Comparison of ENCODE assay signal across 8 cellular contexts in the genomic region with DNA sequence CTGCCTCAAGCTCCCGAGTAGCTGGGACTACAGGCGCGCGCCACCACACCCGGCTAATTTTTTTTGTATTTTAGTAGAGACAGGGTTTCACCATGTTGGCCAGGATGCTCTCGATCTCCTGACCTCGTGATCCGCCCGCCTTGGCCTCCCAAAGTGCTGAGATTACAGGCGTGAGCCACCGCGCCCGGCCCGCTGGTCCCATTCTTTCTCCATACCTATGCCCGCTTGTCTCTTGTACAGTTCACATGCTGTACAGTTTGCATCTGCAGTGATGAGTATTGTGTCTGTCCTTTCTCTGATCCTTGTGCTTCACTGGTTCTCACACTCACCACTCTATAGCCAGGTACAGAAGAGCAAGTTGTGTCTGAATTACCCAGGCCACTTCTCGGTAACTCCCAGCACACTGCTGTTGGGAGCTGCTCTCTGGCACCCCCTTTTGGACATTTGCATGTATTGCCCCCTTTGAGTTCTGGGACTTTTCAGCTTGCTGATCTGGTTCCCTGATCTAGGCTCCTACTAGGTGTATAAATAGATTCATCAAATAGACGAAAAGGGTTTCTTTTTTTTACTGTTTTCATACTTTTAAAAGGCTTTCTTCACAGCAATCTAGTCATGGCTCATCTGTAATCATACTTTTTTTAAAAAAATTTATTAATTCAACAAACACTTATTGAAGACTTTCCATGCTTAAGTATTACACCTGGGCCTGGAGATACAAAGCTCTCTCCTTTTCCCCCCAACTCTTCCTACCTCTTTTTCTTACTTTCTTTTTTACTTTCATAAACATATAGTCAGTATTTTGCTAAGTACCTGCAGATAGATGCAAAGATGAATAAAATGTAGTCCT. TPM values are rescaled to one million over a fixed set of nuclear protein-coding genes. Genes with fewer than 3 reads are reported as not detected.
DNase-seq lines count a peak whose midpoint lies in the region; ATAC-seq, FAIRE-seq and TF ChIP-seq lines count a peak whose summit lies in the region.

No MANE protein-coding gene starts in this region.

- peak; percentile 91 for TF ChIP-seq CTCF in GM12873 (IDR thresholded peaks at IDR 0.05; ENCODE audit: insufficient read depth, low read depth, low read length, missing control alignments)
- TF ChIP-seq CTCF in HepG2 (CRISPR knock-in tag; IDR thresholded peaks at IDR 0.05) = peak; percentile 85

- 63% methylated on average over 17 of the region's 17 CpGs for WGBS in HepG2 (ENCODE audit: low lambda C conversion rate)

- FAIRE-seq in HepG2 (lab: Jason Lieb, UNC) = peak; percentile 81

- no peaks in the 10 kb centered on the region for H3K79me2 ChIP-seq in HepG2 (ENCODE audit: insufficient read depth, low read length)

- CTCF ChIA-PET in HepG2 (lab: Yijun Ruan, JAX; ENCODE audit: low intra/inter-chr PET ratio, low total read pairs) = interaction anchor here (1.3 to 1.7 kb wide), 3 partner anchors 183 to 531 kb away, joined by 5 to 11 read pairs (median 6); no protein-coding TSS in a partner anchor

- no peaks in the 10 kb centered on the region for H3K36me3 ChIP-seq in HepG2 (replicated peaks in 1 of 2; ENCODE audit: control insufficient read depth in 1 of 2, insufficient read depth in 2 of 2, low read length in 2 of 2)

- H3K9me3 ChIP-seq in HepG2 (ENCODE audit: low read length) = no peaks in the 10 kb centered on the region

- DNase-seq in NCI-H226 (peak; percentile 62), cerebellum (ENCODE audit: low spot score) (peak; percentile 51), HepG2 (ENCODE audit: low spot score) (peak; percentile 42), HPDE6-E6E7 (ENCODE audit: extremely low spot score) (no peak)
- DNase-seq in activated CD4-positive, alpha-beta T cell treated with anti-CD3 and anti-CD28 coated beads for 24 hours (ENCODE audit: low read depth in 2 of 2) = peak; percentile 54 to 72
- peak; percentile 49 for DNase-seq in stimulated activated CD8-positive, alpha-beta memory T cell treated with anti-CD3 and anti-CD28 coated beads, Interleukin-12 subunit alpha, Interleukin-12 subunit beta, amount 100 ng/mL, for 1 hour (ENCODE audit: low read depth)

- H3K4me1 ChIP-seq in HepG2 (ENCODE audit: insufficient read depth, low read length) = no peaks in the 10 kb centered on the region

- H3K9ac ChIP-seq in HepG2 (ENCODE audit: insufficient read depth, low read depth, low read length) = no peak overlapping the region

- in situ Hi-C loops in HepG2 (cut with HindIII; ENCODE audit: extremely low pct_ligation_motif_present, low pct_unique_long_range_greater_than_20kb) = loop anchor here (5.0 to 25.0 kb wide), 2 partner anchors 184 to 516 kb away; no protein-coding TSS in a partner anchor

- no TSS peak for BruUV-seq in HepG2 (replicated peaks; lab: Mats Ljungman, UMichigan)

- TF ChIP-seq EP300 in HepG2 (IDR thresholded peaks at IDR 0.05; ENCODE audit: low read depth in 2 of 2, low read length in 2 of 2) = no peak
- TF ChIP-seq EP300 in HepG2 (CRISPR knock-in tag; IDR thresholded peaks at IDR 0.05; ENCODE audit: borderline replicate concordance) = no peak

- peak; percentile 42 for TF ChIP-seq RAD21 in HepG2 (CRISPR knock-in tag; IDR thresholded peaks at IDR 0.05)

- H3K27me3 ChIP-seq in HepG2 (ENCODE audit: control insufficient read depth in 1 of 2, insufficient read depth in 2 of 2, low read length in 2 of 2) = no peaks in the 10 kb centered on the region

- H2AFZ ChIP-seq in HepG2 (ENCODE audit: low read length) = no peak overlapping the region

- no peak overlapping the region for H3K4me2 ChIP-seq in HepG2 (ENCODE audit: low read depth, low read length)

- H3K4me3 ChIP-seq in HepG2 (replicated peaks in 1 of 3; ENCODE audit: insufficient read depth in 1 of 3, low read depth in 2 of 3, low read length in 3 of 3) = no peak overlapping the region

- ATAC-seq in HG02973 (IDR thresholded peaks at IDR 0.05; ENCODE audit: unreplicated experiment) = peak; percentile 92
- peak; percentile 88 for ATAC-seq in HepG2

- no peaks in the 10 kb centered on the region for H4K20me1 ChIP-seq in HepG2 (ENCODE audit: insufficient read depth, low read length)

- H3K27ac ChIP-seq in HepG2 (ENCODE audit: extremely low read length, insufficient read depth, low read length) = no peak overlapping the region

- no peak for TF ChIP-seq POLR2A in HepG2 (IDR thresholded peaks at IDR 0.05; ENCODE audit: insufficient read depth in 1 of 2, low read depth in 2 of 2, low read length in 2 of 2)

- POLR2A ChIA-PET in HepG2 (lab: Yijun Ruan, JAX) = no interaction called here

- intact Hi-C loops in HepG2 (cut with micrococcal nuclease; ENCODE audit: unreplicated experiment) = loop anchor here (1.0 to 2.0 kb wide), 3 partner anchors 184 to 528 kb away; no protein-coding TSS in a partner anchor

TF ChIP-seq in HepG2, 621 proteins besides CTCF, POLR2A, EP300 and RAD21:
- TF ChIP-seq STAG1 (CRISPR knock-in tag; IDR thresholded peaks at IDR 0.05) (peak; percentile 77), XRCC5 (optimal IDR thresholded peaks at IDR 0.05; ENCODE audit: low read length) (peak; percentile 22), SMC3 (IDR thresholded peaks at IDR 0.05; ENCODE audit: low read length) (peak; percentile 89), SRSF4 (IDR thresholded peaks at IDR 0.05; ENCODE audit: low read depth, low read length, poor library complexity, severe bottlenecking) (no peak)
- TF ChIP-seq, protein P1, sequence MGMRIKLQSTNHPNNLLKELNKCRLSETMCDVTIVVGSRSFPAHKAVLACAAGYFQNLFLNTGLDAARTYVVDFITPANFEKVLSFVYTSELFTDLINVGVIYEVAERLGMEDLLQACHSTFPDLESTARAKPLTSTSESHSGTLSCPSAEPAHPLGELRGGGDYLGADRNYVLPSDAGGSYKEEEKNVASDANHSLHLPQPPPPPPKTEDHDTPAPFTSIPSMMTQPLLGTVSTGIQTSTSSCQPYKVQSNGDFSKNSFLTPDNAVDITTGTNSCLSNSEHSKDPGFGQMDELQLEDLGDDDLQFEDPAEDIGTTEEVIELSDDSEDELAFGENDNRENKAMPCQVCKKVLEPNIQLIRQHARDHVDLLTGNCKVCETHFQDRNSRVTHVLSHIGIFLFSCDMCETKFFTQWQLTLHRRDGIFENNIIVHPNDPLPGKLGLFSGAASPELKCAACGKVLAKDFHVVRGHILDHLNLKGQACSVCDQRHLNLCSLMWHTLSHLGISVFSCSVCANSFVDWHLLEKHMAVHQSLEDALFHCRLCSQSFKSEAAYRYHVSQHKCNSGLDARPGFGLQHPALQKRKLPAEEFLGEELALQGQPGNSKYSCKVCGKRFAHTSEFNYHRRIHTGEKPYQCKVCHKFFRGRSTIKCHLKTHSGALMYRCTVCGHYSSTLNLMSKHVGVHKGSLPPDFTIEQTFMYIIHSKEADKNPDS (CRISPR knock-in tag; IDR thresholded peaks at IDR 0.05) = no peak
TF ChIP-seq in HepG2: peak in this region for 3.

RNA-seq across cellular contexts. Expression of a gene that starts 53.5 kb away (rescaled TPM):
- total RNA-seq in cerebellum = 3.4 TPM
- not detected in 2 replicates for total RNA-seq in HepG2 (2016; rRNA removed; fragmentation: Illumina TruSeq; extraction: Trizol)
- total RNA-seq in HepG2 (2016; cell fraction: cytosol; rRNA removed; fragmentation: Illumina TruSeq; extraction: Trizol; ENCODE audit: low read depth) = not detected in 2 replicates
- not detected in 2 replicates for total RNA-seq in HepG2 (2016; cell fraction: insoluble cytoplasmic fraction; rRNA removed; fragmentation: Illumina TruSeq; extraction: Trizol)
- not detected in 2 replicates for total RNA-seq in HepG2 (2016; cell fraction: membrane; rRNA removed; fragmentation: Illumina TruSeq; extraction: Trizol)
- total RNA-seq in HepG2 (2016; cell fraction: nucleus; rRNA removed; fragmentation: Illumina TruSeq; extraction: Trizol) = not detected in 2 replicates
- polyA plus RNA-seq in HepG2 (2011; rRNA removed) = not detected in 2 replicates
- polyA plus RNA-seq in HepG2 (2011; cell fraction: cytosol; rRNA removed) = not detected in 2 replicates
- not detected in 2 replicates for polyA plus RNA-seq in HepG2 (2011; cell fraction: nucleus; rRNA removed)
- polyA plus RNA-seq in HepG2 (2012) = not detected in 2 replicates
- polyA plus RNA-seq in HepG2 (2016; cell fraction: cytosol; fragmentation: Illumina TruSeq; extraction: Trizol; ENCODE audit: low read depth) = not detected in 2 replicates
- polyA plus RNA-seq in HepG2 (2016; cell fraction: insoluble cytoplasmic fraction; fragmentation: Illumina TruSeq; extraction: Trizol; ENCODE audit: low read depth) = not detected in 2 replicates
- polyA plus RNA-seq in HepG2 (2016; cell fraction: membrane; fragmentation: Illumina TruSeq; extraction: Trizol; ENCODE audit: low read depth) = not detected in 2 replicates
- polyA plus RNA-seq in HepG2 (2016; cell fraction: nucleus; fragmentation: Illumina TruSeq; extraction: Trizol; ENCODE audit: insufficient read depth, low read depth) = not detected in 2 replicates
- not detected in 2 replicates for polyA minus RNA-seq in HepG2 (2011; rRNA and poly(A)+ RNA removed; ENCODE audit: low replicate concordance)
- not detected in 2 replicates for polyA minus RNA-seq in HepG2 (2011; cell fraction: cytosol; rRNA and poly(A)+ RNA removed)
- not detected in 2 replicates for polyA minus RNA-seq in HepG2 (2011; cell fraction: nucleus; rRNA and poly(A)+ RNA removed)
